1 cellular context compared by ENCODE assay signal in genomic region chr22:46728470-46728869, GRCh38.
TF ChIP-seq lines count a peak whose summit lies in the region.

No MANE protein-coding gene starts in this region.

TF ChIP-seq in GM23338, 12 proteins besides CTCF, POLR2A, EP300 and RAD21 (continued from another document):
- no peak for TF ChIP-seq ZNF462 (CRISPR knock-in tag; IDR thresholded peaks at IDR 0.05)
- TF ChIP-seq STAT1 (IDR thresholded peaks at IDR 0.05; ENCODE audit: unreplicated experiment), result no peak
- TF ChIP-seq EZH2phosphoT487 (IDR thresholded peaks at IDR 0.05; ENCODE audit: unreplicated experiment), result no peak
- TF ChIP-seq ETS1 (IDR thresholded peaks at IDR 0.05), result no peak
- TF ChIP-seq ZNF331 (CRISPR knock-in tag; IDR thresholded peaks at IDR 0.05; ENCODE audit: low read depth), result no peak
- no peak for TF ChIP-seq EZH2 (IDR thresholded peaks at IDR 0.05; ENCODE audit: low read depth, unreplicated experiment)
- no peak for TF ChIP-seq POLR2AphosphoS5 (IDR thresholded peaks at IDR 0.05; ENCODE audit: low read depth)
- TF ChIP-seq ZNF114 (CRISPR knock-in tag; IDR thresholded peaks at IDR 0.05), result no peak
- no peak for TF ChIP-seq REST (IDR thresholded peaks at IDR 0.05; ENCODE audit: unreplicated experiment)
- TF ChIP-seq JUNB (IDR thresholded peaks at IDR 0.05; ENCODE audit: unreplicated experiment), result no peak
- no peak for TF ChIP-seq NANOG (IDR thresholded peaks at IDR 0.05; ENCODE audit: borderline replicate concordance)
